In the genomic region with DNA sequence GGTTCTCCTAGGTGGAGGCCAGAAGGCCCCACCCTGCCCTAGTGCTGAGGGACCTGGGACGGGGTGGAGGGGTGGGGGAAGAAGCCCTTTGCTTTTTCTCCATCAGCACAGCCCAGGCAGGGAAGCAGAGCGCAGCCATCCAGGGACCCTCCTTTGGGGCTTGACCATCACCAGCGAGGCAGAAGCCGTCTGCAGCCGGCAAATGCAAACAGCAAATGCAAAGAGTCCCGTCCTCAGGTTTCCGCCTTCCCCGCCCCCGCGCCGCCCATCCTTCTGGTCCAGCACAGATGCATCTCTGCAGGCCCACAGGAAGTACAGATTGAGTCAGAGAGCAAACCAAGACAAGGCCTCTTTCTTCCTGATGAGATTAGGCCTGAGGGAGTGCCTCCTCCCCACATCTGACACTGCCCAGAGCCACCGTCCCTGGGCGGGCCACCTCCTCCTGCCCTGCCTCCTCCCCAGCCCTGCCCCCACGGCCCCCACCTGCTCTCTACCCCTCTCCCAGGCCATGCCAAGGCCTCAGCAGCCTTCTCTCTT, we compare ENCODE assay signal across 8 cellular contexts. TPM values are rescaled to one million over a fixed set of nuclear protein-coding genes. Genes with fewer than 3 reads are reported as not detected.
DNase-seq lines count a peak whose midpoint lies in the region; ATAC-seq and TF ChIP-seq lines count a peak whose summit lies in the region.

No MANE protein-coding gene starts in this region.

- H3K4me1 Mint-ChIP-seq in CD4-positive, alpha-beta T cell (ENCODE audit: low read depth), result peaks cover 61% of the 10 kb centered on the region
- peaks cover 57% of the 10 kb centered on the region for H3K4me1 Mint-ChIP-seq in T-helper 17 cell

- POLR2A ChIA-PET in CD4-positive, alpha-beta T cell (lab: Charles Lee), result interaction anchor here (0.6 kb wide), 1 partner anchor 11 kb away, joined by 3 read pairs; no protein-coding TSS in a partner anchor

- no peaks in the 10 kb centered on the region for H3K9me3 ChIP-seq in CD4-positive, alpha-beta T cell (ENCODE audit: control insufficient read depth, low read length)
- H3K9me3 ChIP-seq in T-helper 17 cell (ENCODE audit: control insufficient read depth, low read length, poor library complexity, severe bottlenecking) (no peaks in the 10 kb centered on the region), sigmoid colon (no peaks in the 10 kb centered on the region), HAP-1 (no peaks in the 10 kb centered on the region)
- no peaks in the 10 kb centered on the region for H3K9me3 ChIP-seq in effector memory CD4-positive, alpha-beta T cell (ENCODE audit: control insufficient read depth, low read length)

- no peak for TF ChIP-seq EP300 in sigmoid colon (IDR thresholded peaks at IDR 0.05)

- no peaks in the 10 kb centered on the region for H3K27me3 Mint-ChIP-seq in CD4-positive, alpha-beta T cell
- no peaks in the 10 kb centered on the region for H3K27me3 Mint-ChIP-seq in T-helper 17 cell

- H3K36me3 Mint-ChIP-seq in CD4-positive, alpha-beta T cell (ENCODE audit: low read depth), result no peaks in the 10 kb centered on the region
- peaks cover 4% of the 10 kb centered on the region for H3K36me3 Mint-ChIP-seq in T-helper 17 cell (ENCODE audit: low read depth)

- intact Hi-C loops in CD4-positive, alpha-beta T cell (cut with DNase I, micrococcal nuclease), result no loop called here
- intact Hi-C loops in sigmoid colon (cut with DNase I), result no loop called here

- peak overlapping the region; percentile 12 for H3K4me3 Mint-ChIP-seq in CD4-positive, alpha-beta T cell
- H3K4me3 Mint-ChIP-seq in T-helper 17 cell, result peak overlapping the region; percentile 84

- no peaks in the 10 kb centered on the region for H3K27me3 ChIP-seq in CD4-positive, alpha-beta T cell (ENCODE audit: control insufficient read depth, insufficient read depth, low read length)
- H3K27me3 ChIP-seq in effector memory CD4-positive, alpha-beta T cell (replicated peaks; ENCODE audit: control insufficient read depth, insufficient read depth, low read length, poor library complexity, severe bottlenecking), result no peaks in the 10 kb centered on the region
- H3K27me3 ChIP-seq in sigmoid colon (no peaks in the 10 kb centered on the region), HAP-1 (ENCODE audit: low read depth) (no peaks in the 10 kb centered on the region)

- WGBS in sigmoid colon, 2 donors, result 39 to 52% methylated on average over 14 of the region's 14 CpGs

- DNase-seq in CD4-positive, alpha-beta T cell, result peak in 6 of 10 experiments; percentile 13 to 41 (median 23)
- DNase-seq in T-helper 17 cell, result peak in 1 of 3 donors; percentile 22
- peak in 2 of 3 donors; percentile 8 to 12 for DNase-seq in effector memory CD4-positive, alpha-beta T cell
- DNase-seq in sigmoid colon, result peak; percentile 50
- DNase-seq in SHP77 treated with DMSO at 0.1 percent for 48 hours (lab: John Stamatoyannopoulos, UW), result no peak
- no peak for DNase-seq in HAP-1 (ENCODE audit: low spot score in 2 of 2)

- no peak overlapping the region for H3K27ac ChIP-seq in CD4-positive, alpha-beta T cell (ENCODE audit: low read depth, low read length)
- H3K27ac ChIP-seq in effector memory CD4-positive, alpha-beta T cell (ENCODE audit: insufficient read depth, low read length, poor library complexity, severe bottlenecking), result peak overlapping the region; percentile 59
- H3K27ac ChIP-seq in sigmoid colon, result no peak overlapping the region

- ATAC-seq in CD4-positive, alpha-beta T cell (ENCODE audit: poor library complexity), result peak; percentile 80
- ATAC-seq in GM19324 (IDR thresholded peaks at IDR 0.05; ENCODE audit: low FRiP score, unreplicated experiment) (peak; percentile 83), HG03139 (IDR thresholded peaks at IDR 0.05; ENCODE audit: unreplicated experiment) (peak; percentile 88), T-helper 17 cell (peak; percentile 76)

- peaks cover 22% of the 10 kb centered on the region for H3K4me1 ChIP-seq in effector memory CD4-positive, alpha-beta T cell (ENCODE audit: control insufficient read depth, insufficient read depth, low read length, poor library complexity, severe bottlenecking)
- H3K4me1 ChIP-seq in sigmoid colon (no peaks in the 10 kb centered on the region), HAP-1 (peaks cover 3% of the 10 kb centered on the region; the same call in 1 of the 2 replicates)

- no peak for TF ChIP-seq POLR2A in sigmoid colon (IDR thresholded peaks at IDR 0.05)

- in situ Hi-C loops in HAP-1 (cut with MboI; ENCODE audit: low sequenced_read_pairs), result no loop called here

- H3K4me3 ChIP-seq in effector memory CD4-positive, alpha-beta T cell (ENCODE audit: insufficient read depth, low read depth, low read length, poor library complexity, severe bottlenecking), result no peak overlapping the region
- H3K4me3 ChIP-seq in sigmoid colon, result no peak overlapping the region
- no peak overlapping the region for H3K4me3 ChIP-seq in HAP-1

- TF ChIP-seq CTCF in CD4-positive, alpha-beta T cell (IDR thresholded peaks at IDR 0.05), result no peak
- TF ChIP-seq CTCF in sigmoid colon (IDR thresholded peaks at IDR 0.05), result no peak

- CTCF ChIA-PET in CD4-positive, alpha-beta T cell (lab: Charles Lee), result interaction anchor here (1.3 kb wide), 1 partner anchor 51 kb away, joined by 3 read pairs; no protein-coding TSS in a partner anchor

- H3K36me3 ChIP-seq in effector memory CD4-positive, alpha-beta T cell (ENCODE audit: control insufficient read depth, insufficient read depth, low read length), result no peaks in the 10 kb centered on the region
- H3K36me3 ChIP-seq in sigmoid colon, result no peaks in the 10 kb centered on the region
- H3K36me3 ChIP-seq in HAP-1 (replicated peaks), result no peaks in the 10 kb centered on the region

- H3K27ac Mint-ChIP-seq in CD4-positive, alpha-beta T cell, result peak overlapping the region; percentile 75
- H3K27ac Mint-ChIP-seq in T-helper 17 cell, result peak overlapping the region; percentile 90

- no peaks in the 10 kb centered on the region for H3K9me3 Mint-ChIP-seq in CD4-positive, alpha-beta T cell

RNA-seq across cellular contexts. Expression of a gene that starts 23.4 kb away (rescaled TPM):
- 1 to 10 TPM; 6.8 to 8.5 TPM for total RNA-seq in CD4-positive, alpha-beta T cell
- total RNA-seq in T-helper 17 cell (10 to 100 TPM; 13.9 to 16.6 TPM), sigmoid colon (1 to 10 TPM; 1.2 to 1.8 (median 1.4) TPM)
- 10 to 100 TPM; 16.8 to 39.6 (median 33.3) TPM for polyA plus RNA-seq in sigmoid colon

RNA-seq across cellular contexts. Expression of a gene that starts 50.0 kb away (rescaled TPM):
- total RNA-seq in CD4-positive, alpha-beta T cell, result 10 to 100 TPM; 23.5 to 23.6 TPM
- total RNA-seq in T-helper 17 cell, result 10 to 100 TPM; 63.8 to 64.6 TPM
- 10 to 100 TPM in 2 of 4 donors, 1 to 10 TPM in 2; 7.2 to 13.2 (median 9.0) TPM for total RNA-seq in sigmoid colon
- 10 to 100 TPM; 14.4 to 40.1 (median 17.8) TPM for polyA plus RNA-seq in sigmoid colon

Comparison
In these comparisons a context has a peak if more than half of its experiments do, and no peak if none do; other contexts are left out.
1. DNase-seq: peak in CD4-positive, alpha-beta T cell (6 of 10), effector memory CD4-positive, alpha-beta T cell (2 of 3) and sigmoid colon (single experiment); none in SHP77 treated with DMSO at 0.1 percent for 48 hours (single experiment) and HAP-1 (0 of 2).
2. Peak in every context shown above with its lines, with median percentiles within 50 percentile points of each other: ATAC-seq.